Comparison of ENCODE assay signal across 8 cellular contexts in the genomic region with DNA sequence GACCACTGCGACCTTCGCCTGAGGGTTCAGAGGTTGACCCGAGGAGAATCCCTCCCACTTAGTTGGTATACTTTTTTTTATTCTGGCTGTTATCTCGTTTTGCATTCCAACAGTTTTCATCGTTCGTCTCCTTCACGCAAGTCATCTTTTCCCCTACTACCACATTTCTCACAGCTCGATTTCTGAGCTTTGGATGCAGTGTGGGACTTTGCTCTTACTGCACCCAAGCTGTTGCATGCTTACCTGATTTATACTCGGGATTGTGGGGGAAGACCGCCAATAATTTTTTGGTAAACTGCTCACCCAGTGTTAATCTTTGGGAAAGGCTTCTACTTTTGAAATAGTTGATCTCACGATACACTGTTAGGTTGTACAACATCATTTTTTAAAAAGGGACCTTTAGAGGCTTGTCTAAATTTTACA. TPM values are rescaled to one million over a fixed set of nuclear protein-coding genes. Genes with fewer than 3 reads are reported as not detected.
DNase-seq lines count a peak whose midpoint lies in the region; ATAC-seq and TF ChIP-seq lines count a peak whose summit lies in the region.

No MANE protein-coding gene starts in this region.

- H3K9me3 ChIP-seq in BE2C (no peaks in the 10 kb centered on the region), colonic mucosa (no peaks in the 10 kb centered on the region)

- no peak for TF ChIP-seq CTCF in BE2C (IDR thresholded peaks at IDR 0.05; ENCODE audit: low read depth, low read length)
- TF ChIP-seq CTCF in KMS-11 (conservative IDR thresholded peaks at IDR 0.05; ENCODE audit: low read depth, low read length): no peak
- TF ChIP-seq CTCF in colonic mucosa (IDR thresholded peaks at IDR 0.05): no peak

- H3K4me1 Mint-ChIP-seq in naive thymus-derived CD8-positive, alpha-beta T cell: peaks cover 40 to 64% (median 60%) of the 10 kb centered on the region in 4 donors

- peak overlapping the region; percentile 71 for H3K4me2 ChIP-seq in KMS-11

- DNase-seq in BE2C (no peak), colonic mucosa (no peak), NCI-H2029 (lab: John Stamatoyannopoulos, UW) (no peak), A172 (ENCODE audit: low spot score) (no peak)
- DNase-seq in naive thymus-derived CD8-positive, alpha-beta T cell: peak in 1 of 10 donors; percentile 13

- no peaks in the 10 kb centered on the region for H3K9me3 Mint-ChIP-seq in naive thymus-derived CD8-positive, alpha-beta T cell

- H3K27me3 ChIP-seq in BE2C (no peaks in the 10 kb centered on the region), KMS-11 (ENCODE audit: insufficient read depth, low read depth) (no peaks in the 10 kb centered on the region), colonic mucosa (no peaks in the 10 kb centered on the region)

- no peaks in the 10 kb centered on the region for H4K20me1 ChIP-seq in KMS-11 (ENCODE audit: insufficient read depth)

- peaks cover 5% of the 10 kb centered on the region for H3K4me1 ChIP-seq in BE2C
- peaks cover 13% of the 10 kb centered on the region for H3K4me1 ChIP-seq in KMS-11 (ENCODE audit: low read depth, poor library complexity, severe bottlenecking)
- peaks cover 15% of the 10 kb centered on the region for H3K4me1 ChIP-seq in colonic mucosa

- peak overlapping the region; percentile 71 for H2AFZ ChIP-seq in KMS-11 (ENCODE audit: low read depth)

- H3K36me3 ChIP-seq in BE2C: no peaks in the 10 kb centered on the region
- no peaks in the 10 kb centered on the region for H3K36me3 ChIP-seq in KMS-11 (ENCODE audit: insufficient read depth)
- H3K36me3 ChIP-seq in colonic mucosa: no peaks in the 10 kb centered on the region

- H3K4me3 Mint-ChIP-seq in naive thymus-derived CD8-positive, alpha-beta T cell: peak overlapping the region; percentile 85 to 100 (median 98)

- peak overlapping the region; percentile 97 to 100 (median 99) for H3K27ac Mint-ChIP-seq in naive thymus-derived CD8-positive, alpha-beta T cell

- H3K27ac ChIP-seq in KMS-11 (peak overlapping the region; percentile 51), colonic mucosa (peak overlapping the region; percentile 97)

- peak overlapping the region; percentile 94 for H3K4me3 ChIP-seq in BE2C (ENCODE audit: low read depth, low read length)
- peak overlapping the region; percentile 95 for H3K4me3 ChIP-seq in KMS-11 (IDR thresholded peaks at IDR 0.05; ENCODE audit: insufficient read depth, low read depth, low read length)
- peak overlapping the region; percentile 97 for H3K4me3 ChIP-seq in colonic mucosa

- no peaks in the 10 kb centered on the region for H3K27me3 Mint-ChIP-seq in naive thymus-derived CD8-positive, alpha-beta T cell

- POLR2A ChIA-PET in naive thymus-derived CD8-positive, alpha-beta T cell (lab: Charles Lee): interaction anchor here (0.5 to 3.2 kb wide), 5 partner anchors 72 to 1423 kb away, joined by 3 to 26 read pairs (median 5); a partner anchor contains a TSS

- intact Hi-C loops in colonic mucosa (cut with DNase I): no loop called here

- H3K9ac ChIP-seq in KMS-11: peak overlapping the region; percentile 78; the same call in 1 of the 2 replicates
- peak overlapping the region; percentile 78 to 98 for H3K9ac ChIP-seq in colonic mucosa (ENCODE audit: low read depth in 2 of 2, low read length in 2 of 2)

- peaks cover 41% of the 10 kb centered on the region for H3K79me2 ChIP-seq in KMS-11 (ENCODE audit: insufficient read depth, low read depth)

- peaks cover 0 to 8% (median 0%) of the 10 kb centered on the region in 3 donors for H3K36me3 Mint-ChIP-seq in naive thymus-derived CD8-positive, alpha-beta T cell

- ATAC-seq in naive thymus-derived CD8-positive, alpha-beta T cell: no peak
- ATAC-seq in HG03565 (IDR thresholded peaks at IDR 0.05; ENCODE audit: unreplicated experiment) (no peak), HG03097 (IDR thresholded peaks at IDR 0.05; ENCODE audit: low FRiP score, unreplicated experiment) (no peak)

RNA-seq across cellular contexts. Expression of a gene that starts 0.7 kb away (rescaled TPM):
- polyA plus RNA-seq in BE2C (2012; ENCODE audit: insufficient read depth, insufficient read length, low read depth): 13.5 TPM
- total RNA-seq in colonic mucosa: 10 to 100 TPM; 35.6 to 58.2 TPM
- 10 to 100 TPM; 34.7 to 35.9 TPM for total RNA-seq in naive thymus-derived CD8-positive, alpha-beta T cell
- polyA plus RNA-seq in naive thymus-derived CD8-positive, alpha-beta T cell: 10 to 100 TPM; 12.7 to 17.1 (median 16.1) TPM
- total RNA-seq in A172 (2014; rRNA removed; shearing (Covaris generic)): 49.8 and 57.0 TPM in 2 replicates
